In genomic region chr2:235639885-235640284, GRCh38 we compare ENCODE assay signal across 13 cellular contexts.
DNase-seq lines count a peak whose midpoint lies in the region; ATAC-seq and TF ChIP-seq lines count a peak whose summit lies in the region.
"Had no signal": no experiment of that assay in that cellular context is flagged by ENCODE, and none has a peak within 500 bp of the region (broad histone marks: within the 10 kb centered on the region; RNA-seq: fewer than 3 reads in every experiment).

No MANE protein-coding gene starts in this region.

- DNase-seq in heart left ventricle (no peak), Right ventricle myocardium superior (no peak), osteocyte (ENCODE audit: extremely low spot score, unreplicated experiment) (no peak), uterus (no peak), GM20000 (ENCODE audit: low spot score) (no peak)
- no peak for DNase-seq in activated CD4-positive, alpha-beta T cell treated with anti-CD3 and anti-CD28 coated beads for 1 hour
- DNase-seq in central memory CD4-positive, alpha-beta T cell, result no peak
- DNase-seq: activated CD4-positive, alpha-beta memory T cell treated with anti-CD3 and anti-CD28 coated beads for 36 hours; effector memory CD4-positive, alpha-beta T cell; NCI-H1436 treated with DMSO at 0.1 percent for 48 hours; T-cell had no signal

- H3K36me3 ChIP-seq in heart left ventricle (no peaks in the 10 kb centered on the region), uterus (no peaks in the 10 kb centered on the region)

- H3K4me1 ChIP-seq in heart left ventricle, result peaks cover 7 to 68% (median 39%) of the 10 kb centered on the region in 12 donors
- peaks cover 0 to 4% of the 10 kb centered on the region in 2 donors for H3K4me1 ChIP-seq in uterus

- no peaks in the 10 kb centered on the region for H3K36me3 Mint-ChIP-seq in osteocyte (ENCODE audit: unreplicated experiment)
- H3K36me3 Mint-ChIP-seq: activated CD4-positive, alpha-beta memory T cell treated with anti-CD3 and anti-CD28 coated beads for 36 hours; activated naive CD4-positive, alpha-beta T cell treated with anti-CD3 and anti-CD28 coated beads, Interleukin-2, amount 50 U/mL, for 72 hours; T-cell had no signal

- H3K9me3 Mint-ChIP-seq in osteocyte (ENCODE audit: unreplicated experiment), result no peaks in the 10 kb centered on the region
- H3K9me3 Mint-ChIP-seq: activated CD4-positive, alpha-beta memory T cell treated with anti-CD3 and anti-CD28 coated beads for 36 hours; activated naive CD4-positive, alpha-beta T cell treated with anti-CD3 and anti-CD28 coated beads, Interleukin-2, amount 50 U/mL, for 72 hours; T-cell had no signal

- H3K27me3 ChIP-seq in heart left ventricle, result no peaks in the 10 kb centered on the region
- no peaks in the 10 kb centered on the region for H3K27me3 ChIP-seq in uterus

- H3K27me3 Mint-ChIP-seq in osteocyte (ENCODE audit: unreplicated experiment), result no peaks in the 10 kb centered on the region

- ATAC-seq in heart left ventricle (no peak), Right ventricle myocardium superior (ENCODE audit: poor library complexity) (no peak)
- ATAC-seq: activated naive CD4-positive, alpha-beta T cell treated with anti-CD3 and anti-CD28 coated beads, Interleukin-2, amount 50 U/mL, for 72 hours had no signal

- peaks cover 45% of the 10 kb centered on the region for H3K4me1 Mint-ChIP-seq in osteocyte (ENCODE audit: unreplicated experiment)

- no peak overlapping the region for H3K4me3 ChIP-seq in heart left ventricle
- no peak overlapping the region for H3K4me3 ChIP-seq in uterus

- WGBS in heart left ventricle, 4 donors, result 76 to 89% (median 80%) methylated on average over 2 of the region's 2 CpGs

- H3K27ac ChIP-seq in heart left ventricle, result peak overlapping the region; percentile 20 to 89 (median 66)
- peak overlapping the region; percentile 94 for H3K27ac ChIP-seq in cingulate gyrus (ENCODE audit: low read depth, low read length)
- peak overlapping the region; percentile 54 to 66 for H3K27ac ChIP-seq in uterus

- H3K9me3 ChIP-seq in heart left ventricle, result no peaks in the 10 kb centered on the region
- H3K9me3 ChIP-seq in uterus, result no peaks in the 10 kb centered on the region

- H3K27ac Mint-ChIP-seq in osteocyte (ENCODE audit: unreplicated experiment), result peak overlapping the region; percentile 43
- H3K27ac Mint-ChIP-seq: activated CD4-positive, alpha-beta memory T cell treated with anti-CD3 and anti-CD28 coated beads for 36 hours; activated naive CD4-positive, alpha-beta T cell treated with anti-CD3 and anti-CD28 coated beads, Interleukin-2, amount 50 U/mL, for 72 hours had no signal

- intact Hi-C loops in heart left ventricle (cut with DNase I), result loop anchor here in 1 of 10 donors (5.0 kb wide), 1 partner anchor 33 kb away; no protein-coding TSS in a partner anchor
- intact Hi-C loops in Right ventricle myocardium superior (cut with DNase I), result no loop called here
- intact Hi-C loops in uterus (cut with DNase I; ENCODE audit: low total_unique reads), result no loop called here

- no peak overlapping the region for H3K4me3 Mint-ChIP-seq in osteocyte (ENCODE audit: unreplicated experiment)
- H3K4me3 Mint-ChIP-seq: activated CD4-positive, alpha-beta memory T cell treated with anti-CD3 and anti-CD28 coated beads for 36 hours; T-cell had no signal

- no peak for TF ChIP-seq CTCF in heart left ventricle (IDR thresholded peaks at IDR 0.05)
- no peak for TF ChIP-seq CTCF in osteocyte (IDR thresholded peaks at IDR 0.05)
- no peak for TF ChIP-seq CTCF in uterus (IDR thresholded peaks at IDR 0.05)
- TF ChIP-seq CTCF in GM20000 (IDR thresholded peaks at IDR 0.05; ENCODE audit: extremely low read depth, missing control alignments), result no peak

- TF ChIP-seq POLR2A in heart left ventricle (IDR thresholded peaks at IDR 0.05), result no peak
- TF ChIP-seq POLR2A in uterus (IDR thresholded peaks at IDR 0.05), result no peak
